Comparison of ENCODE assay signal across 28 cellular contexts in genomic region chr20:24146231-24146634, GRCh38.
DNase-seq lines count a peak whose midpoint lies in the region; ATAC-seq lines count a peak whose summit lies in the region.
"Had no signal": no experiment of that assay in that cellular context is flagged by ENCODE, and none has a peak within 500 bp of the region (broad histone marks: within the 10 kb centered on the region; RNA-seq: fewer than 3 reads in every experiment).

No MANE protein-coding gene starts in this region.

- DNase-seq in stimulated activated naive CD8-positive, alpha-beta T cell treated with anti-CD3 and anti-CD28 coated beads, Interleukin-15, amount 100 ng/mL, for 72 hours = no peak
- no peak for DNase-seq in central memory CD8-positive, alpha-beta T cell (ENCODE audit: low spot score in 2 of 2)
- DNase-seq in kidney tubule cell (ENCODE audit: low spot score) (peak; percentile 89), C1 segment of cervical spinal cord (lab: John Stamatoyannopoulos, UW) (no peak), T-helper 2 cell (no peak)
- DNase-seq in activated T-helper 1 cell treated with anti-CD3 and anti-CD28 coated beads, Interleukin-12 subunit alpha, Interleukin-12 subunit beta, Interleukin-2, Interleukin-4 antibody, amounts not matched to agents 30 ng/mL and 10 ng/mL and 1 ng/mL, durations not matched to agents 14 hours and 24 hours and 36 hours (ENCODE audit: low spot score) = no peak
- DNase-seq: 8988T; activated CD4-positive, alpha-beta T cell treated with anti-CD3 and anti-CD28 coated beads for 36 hours; activated CD8-positive, alpha-beta T cell treated with anti-CD3 and anti-CD28 coated beads, Interleukin-2, amount 10 ng/mL, durations not matched to agents 7 days and 5 days; activated naive CD4-positive, alpha-beta T cell treated with anti-CD3 and anti-CD28 coated beads, Interleukin-2, amount 10 ng/mL, durations not matched to agents 7 days and 5 days; AML-193; amniotic stem cell; CD8-positive, alpha-beta T cell; H7; Kasumi-1; lower lobe of right lung; NCI-H146; NCI-H748 treated with DMSO at 0.1 percent for 48 hours; ovary; SJCRH30; SW 1271; T1000; testis had no signal

- H3K4me1 Mint-ChIP-seq in stimulated activated naive CD8-positive, alpha-beta T cell treated with anti-CD3 and anti-CD28 coated beads, Interleukin-15, Interleukin-2, amounts not matched to agents 100 ng/mL and 50 ng/mL, for 24 hours (ENCODE audit: low read depth) = peaks cover 7% of the 10 kb centered on the region
- peaks cover 14% of the 10 kb centered on the region for H3K4me1 Mint-ChIP-seq in stimulated activated naive CD8-positive, alpha-beta T cell treated with anti-CD3 and anti-CD28 coated beads, Interleukin-15, amount 100 ng/mL, for 72 hours
- peaks cover 63% of the 10 kb centered on the region for H3K4me1 Mint-ChIP-seq in central memory CD8-positive, alpha-beta T cell
- no peaks in the 10 kb centered on the region for H3K4me1 Mint-ChIP-seq in activated T-helper 1 cell treated with anti-CD3 and anti-CD28 coated beads, Interleukin-12 subunit alpha, Interleukin-12 subunit beta, Interleukin-2, Interleukin-4 antibody, amounts not matched to agents 30 ng/mL and 10 ng/mL and 1 ng/mL, durations not matched to agents 14 hours and 24 hours and 36 hours (ENCODE audit: low read depth)
- H3K4me1 Mint-ChIP-seq: activated CD4-positive, alpha-beta T cell treated with anti-CD3 and anti-CD28 coated beads for 36 hours; activated T-helper 17 cell treated with anti-CD3 and anti-CD28 coated beads, Interleukin-2, amount 50 U/mL, for 72 hours; nephron; stimulated activated memory B cell treated with anti-CD40 and anti-IgM and Interleukin-4, amounts not matched to agents 10 μg/mL and 1 μg/mL and 100 μg/mL, for 72 hours had no signal

- H3K4me3 Mint-ChIP-seq in stimulated activated naive CD8-positive, alpha-beta T cell treated with anti-CD3 and anti-CD28 coated beads, Interleukin-15, Interleukin-2, amounts not matched to agents 100 ng/mL and 50 ng/mL, for 24 hours = no peak overlapping the region
- no peak overlapping the region for H3K4me3 Mint-ChIP-seq in stimulated activated naive CD8-positive, alpha-beta T cell treated with anti-CD3 and anti-CD28 coated beads, Interleukin-15, amount 100 ng/mL, for 72 hours
- H3K4me3 Mint-ChIP-seq in central memory CD8-positive, alpha-beta T cell = no peak overlapping the region
- no peak overlapping the region for H3K4me3 Mint-ChIP-seq in activated T-helper 1 cell treated with anti-CD3 and anti-CD28 coated beads, Interleukin-12 subunit alpha, Interleukin-12 subunit beta, Interleukin-2, Interleukin-4 antibody, amounts not matched to agents 30 ng/mL and 10 ng/mL and 1 ng/mL, durations not matched to agents 14 hours and 24 hours and 36 hours
- H3K4me3 Mint-ChIP-seq: activated CD4-positive, alpha-beta T cell treated with anti-CD3 and anti-CD28 coated beads for 36 hours; activated CD8-positive, alpha-beta T cell treated with anti-CD3 and anti-CD28 coated beads, Interleukin-2, amount 10 ng/mL, durations not matched to agents 7 days and 5 days; activated naive CD4-positive, alpha-beta T cell treated with anti-CD3 and anti-CD28 coated beads, Interleukin-2, amount 10 ng/mL, durations not matched to agents 7 days and 5 days; activated T-helper 17 cell treated with anti-CD3 and anti-CD28 coated beads, Interleukin-2, amount 50 U/mL, for 72 hours; CD8-positive, alpha-beta T cell; nephron; stimulated activated memory B cell treated with anti-CD40 and anti-IgM and Interleukin-4, amounts not matched to agents 10 μg/mL and 1 μg/mL and 100 μg/mL, for 72 hours had no signal

- intact Hi-C loops in activated T-helper 1 cell treated with anti-CD3 and anti-CD28 coated beads, Interleukin-12 subunit alpha, Interleukin-12 subunit beta, Interleukin-2, Interleukin-4 antibody, amounts not matched to agents 30 ng/mL and 10 ng/mL and 1 ng/mL, durations not matched to agents 14 hours and 24 hours and 36 hours (cut with micrococcal nuclease) = no loop called here

- no peaks in the 10 kb centered on the region for H3K36me3 Mint-ChIP-seq in stimulated activated naive CD8-positive, alpha-beta T cell treated with anti-CD3 and anti-CD28 coated beads, Interleukin-15, Interleukin-2, amounts not matched to agents 100 ng/mL and 50 ng/mL, for 24 hours (ENCODE audit: low read depth)
- H3K36me3 Mint-ChIP-seq in central memory CD8-positive, alpha-beta T cell (ENCODE audit: insufficient read depth) = no peaks in the 10 kb centered on the region
- no peaks in the 10 kb centered on the region for H3K36me3 Mint-ChIP-seq in activated T-helper 1 cell treated with anti-CD3 and anti-CD28 coated beads, Interleukin-12 subunit alpha, Interleukin-12 subunit beta, Interleukin-2, Interleukin-4 antibody, amounts not matched to agents 30 ng/mL and 10 ng/mL and 1 ng/mL, durations not matched to agents 14 hours and 24 hours and 36 hours (ENCODE audit: low read depth)
- H3K36me3 Mint-ChIP-seq: activated naive CD4-positive, alpha-beta T cell treated with anti-CD3 and anti-CD28 coated beads, Interleukin-2, amount 10 ng/mL, durations not matched to agents 7 days and 5 days; CD8-positive, alpha-beta T cell; stimulated activated memory B cell treated with anti-CD40 and anti-IgM and Interleukin-4, amounts not matched to agents 10 μg/mL and 1 μg/mL and 100 μg/mL, for 72 hours had no signal

- H3K9me3 Mint-ChIP-seq in stimulated activated naive CD8-positive, alpha-beta T cell treated with anti-CD3 and anti-CD28 coated beads, Interleukin-15, Interleukin-2, amounts not matched to agents 100 ng/mL and 50 ng/mL, for 24 hours = no peaks in the 10 kb centered on the region
- peaks cover 0 to 20% of the 10 kb centered on the region in 2 donors for H3K9me3 Mint-ChIP-seq in stimulated activated naive CD8-positive, alpha-beta T cell treated with anti-CD3 and anti-CD28 coated beads, Interleukin-15, amount 100 ng/mL, for 72 hours
- H3K9me3 Mint-ChIP-seq in central memory CD8-positive, alpha-beta T cell = peaks cover 5% of the 10 kb centered on the region
- H3K9me3 Mint-ChIP-seq in activated T-helper 1 cell treated with anti-CD3 and anti-CD28 coated beads, Interleukin-12 subunit alpha, Interleukin-12 subunit beta, Interleukin-2, Interleukin-4 antibody, amounts not matched to agents 30 ng/mL and 10 ng/mL and 1 ng/mL, durations not matched to agents 14 hours and 24 hours and 36 hours = no peaks in the 10 kb centered on the region

- H3K27me3 Mint-ChIP-seq in stimulated activated naive CD8-positive, alpha-beta T cell treated with anti-CD3 and anti-CD28 coated beads, Interleukin-15, Interleukin-2, amounts not matched to agents 100 ng/mL and 50 ng/mL, for 24 hours = peaks cover 4% of the 10 kb centered on the region
- H3K27me3 Mint-ChIP-seq in stimulated activated naive CD8-positive, alpha-beta T cell treated with anti-CD3 and anti-CD28 coated beads, Interleukin-15, amount 100 ng/mL, for 72 hours = peaks cover 16% of the 10 kb centered on the region
- no peaks in the 10 kb centered on the region for H3K27me3 Mint-ChIP-seq in central memory CD8-positive, alpha-beta T cell
- no peaks in the 10 kb centered on the region for H3K27me3 Mint-ChIP-seq in activated T-helper 1 cell treated with anti-CD3 and anti-CD28 coated beads, Interleukin-12 subunit alpha, Interleukin-12 subunit beta, Interleukin-2, Interleukin-4 antibody, amounts not matched to agents 30 ng/mL and 10 ng/mL and 1 ng/mL, durations not matched to agents 14 hours and 24 hours and 36 hours (ENCODE audit: insufficient read depth)
- H3K27me3 Mint-ChIP-seq: activated CD4-positive, alpha-beta T cell treated with anti-CD3 and anti-CD28 coated beads for 36 hours had no signal

- ATAC-seq in stimulated activated naive CD8-positive, alpha-beta T cell treated with anti-CD3 and anti-CD28 coated beads, Interleukin-15, amount 100 ng/mL, for 72 hours = no peak
- no peak for ATAC-seq in central memory CD8-positive, alpha-beta T cell (replicated peaks; ENCODE audit: extremely low read depth, poor library complexity, severe bottlenecking)
- ATAC-seq in HG03095 (IDR thresholded peaks at IDR 0.05; ENCODE audit: unreplicated experiment) = no peak
- ATAC-seq: activated CD4-positive, alpha-beta T cell treated with anti-CD3 and anti-CD28 coated beads for 36 hours; activated CD8-positive, alpha-beta T cell treated with anti-CD3 and anti-CD28 coated beads, Interleukin-2, amount 10 ng/mL, durations not matched to agents 7 days and 5 days; activated T-helper 17 cell treated with anti-CD3 and anti-CD28 coated beads, Interleukin-2, amount 50 U/mL, for 72 hours; CD8-positive, alpha-beta T cell; lower lobe of right lung; stimulated activated memory B cell treated with anti-CD40 and anti-IgM and Interleukin-4, amounts not matched to agents 10 μg/mL and 1 μg/mL and 100 μg/mL, for 72 hours had no signal

- peak overlapping the region; percentile 19 for H3K27ac Mint-ChIP-seq in stimulated activated naive CD8-positive, alpha-beta T cell treated with anti-CD3 and anti-CD28 coated beads, Interleukin-15, Interleukin-2, amounts not matched to agents 100 ng/mL and 50 ng/mL, for 24 hours
- peak overlapping the region in 1 of 2 donors; percentile 43 for H3K27ac Mint-ChIP-seq in stimulated activated naive CD8-positive, alpha-beta T cell treated with anti-CD3 and anti-CD28 coated beads, Interleukin-15, amount 100 ng/mL, for 72 hours
- peak overlapping the region; percentile 54 for H3K27ac Mint-ChIP-seq in central memory CD8-positive, alpha-beta T cell (ENCODE audit: low read depth)
- no peak overlapping the region for H3K27ac Mint-ChIP-seq in activated T-helper 1 cell treated with anti-CD3 and anti-CD28 coated beads, Interleukin-12 subunit alpha, Interleukin-12 subunit beta, Interleukin-2, Interleukin-4 antibody, amounts not matched to agents 30 ng/mL and 10 ng/mL and 1 ng/mL, durations not matched to agents 14 hours and 24 hours and 36 hours
- H3K27ac Mint-ChIP-seq: activated CD4-positive, alpha-beta T cell treated with anti-CD3 and anti-CD28 coated beads for 36 hours; activated CD8-positive, alpha-beta T cell treated with anti-CD3 and anti-CD28 coated beads, Interleukin-2, amount 10 ng/mL, durations not matched to agents 7 days and 5 days; activated naive CD4-positive, alpha-beta T cell treated with anti-CD3 and anti-CD28 coated beads, Interleukin-2, amount 10 ng/mL, durations not matched to agents 7 days and 5 days; activated T-helper 17 cell treated with anti-CD3 and anti-CD28 coated beads, Interleukin-2, amount 50 U/mL, for 72 hours; CD8-positive, alpha-beta T cell; nephron; stimulated activated memory B cell treated with anti-CD40 and anti-IgM and Interleukin-4, amounts not matched to agents 10 μg/mL and 1 μg/mL and 100 μg/mL, for 72 hours had no signal
